12 cellular contexts compared by ENCODE assay signal in genomic region chr14:31270196-31270772, GRCh38.
DNase-seq lines count a peak whose midpoint lies in the region; ATAC-seq and TF ChIP-seq lines count a peak whose summit lies in the region.
"Had no signal": no experiment of that assay in that cellular context is flagged by ENCODE, and none has a peak within 500 bp of the region (broad histone marks: within the 10 kb centered on the region; RNA-seq: fewer than 3 reads in every experiment).

No MANE protein-coding gene starts in this region.

- H2AFZ ChIP-seq in H9 (ENCODE audit: low read length) = no peak overlapping the region
- H2AFZ ChIP-seq: parathyroid adenoma had no signal

- no peak overlapping the region for H2AK5ac ChIP-seq in H9 (ENCODE audit: insufficient read length, low read length)

- peaks cover 40 to 45% of the 10 kb centered on the region in 2 experiments for H3K9me3 Mint-ChIP-seq in H9
- H3K9me3 Mint-ChIP-seq in activated CD4-positive, alpha-beta memory T cell treated with anti-CD3 and anti-CD28 coated beads for 36 hours = peaks cover 9% of the 10 kb centered on the region
- H3K9me3 Mint-ChIP-seq in naive thymus-derived CD8-positive, alpha-beta T cell = peaks cover 0 to 14% (median 7%) of the 10 kb centered on the region in 9 donors

- H3K56ac ChIP-seq in H9 (ENCODE audit: insufficient read length, low read depth, low read length) = no peak overlapping the region

- ATAC-seq in naive thymus-derived CD8-positive, alpha-beta T cell = no peak
- ATAC-seq: gastroesophageal sphincter; stimulated activated naive B cell treated with anti-CD40 and anti-IgM and Interleukin-4, amounts not matched to agents 10 μg/mL and 1 μg/mL and 100 μg/mL, for 72 hours had no signal

- H3K4me3 Mint-ChIP-seq in H9 = no peak overlapping the region
- no peak overlapping the region for H3K4me3 Mint-ChIP-seq in activated CD4-positive, alpha-beta memory T cell treated with anti-CD3 and anti-CD28 coated beads for 36 hours
- H3K4me3 Mint-ChIP-seq in naive thymus-derived CD8-positive, alpha-beta T cell = no peak overlapping the region
- H3K4me3 Mint-ChIP-seq: stimulated activated naive B cell treated with anti-CD40 and anti-IgM and Interleukin-4, amounts not matched to agents 10 μg/mL and 1 μg/mL and 100 μg/mL, for 72 hours had no signal

- POLR2A ChIA-PET in activated CD4-positive, alpha-beta memory T cell treated with anti-CD3 and anti-CD28 coated beads for 36 hours (lab: Charles Lee) = no interaction called here
- POLR2A ChIA-PET in naive thymus-derived CD8-positive, alpha-beta T cell (lab: Charles Lee) = no interaction called here

- H4K8ac ChIP-seq in H9 (replicated peaks; ENCODE audit: insufficient read length, low read depth, low read length) = no peak overlapping the region

- H3K27me3 ChIP-seq in H9 (ENCODE audit: insufficient read depth, low read length) (no peaks in the 10 kb centered on the region), kidney epithelial cell (ENCODE audit: control insufficient read depth, insufficient read depth, low read length) (no peaks in the 10 kb centered on the region), prostate gland (replicated peaks; ENCODE audit: insufficient read depth) (no peaks in the 10 kb centered on the region)
- H3K27me3 ChIP-seq: gastroesophageal sphincter had no signal

- no peak overlapping the region for H2BK5ac ChIP-seq in H9 (ENCODE audit: insufficient read length, low read length)

- no peak overlapping the region for H4K5ac ChIP-seq in H9 (ENCODE audit: insufficient read length, low read depth, low read length)

- no peak overlapping the region for H3K27ac ChIP-seq in H9 (ENCODE audit: insufficient read length, low read depth, low read length)
- H3K27ac ChIP-seq in prostate gland = no peak overlapping the region
- H3K27ac ChIP-seq: gastroesophageal sphincter, parathyroid adenoma had no signal

- H3K23me2 ChIP-seq in H9 (ENCODE audit: insufficient read length, low read depth, low read length, poor library complexity, severe bottlenecking) = no peaks in the 10 kb centered on the region

- no peak overlapping the region for H3K23ac ChIP-seq in H9 (ENCODE audit: insufficient read length, low read depth, low read length)

- no peak overlapping the region for H3K27ac Mint-ChIP-seq in H9
- no peak overlapping the region for H3K27ac Mint-ChIP-seq in activated CD4-positive, alpha-beta memory T cell treated with anti-CD3 and anti-CD28 coated beads for 36 hours
- peak overlapping the region in 1 of 10 donors; percentile 29 for H3K27ac Mint-ChIP-seq in naive thymus-derived CD8-positive, alpha-beta T cell
- H3K27ac Mint-ChIP-seq: stimulated activated naive B cell treated with anti-CD40 and anti-IgM and Interleukin-4, amounts not matched to agents 10 μg/mL and 1 μg/mL and 100 μg/mL, for 72 hours had no signal

- no peaks in the 10 kb centered on the region for H3K79me1 ChIP-seq in H9 (ENCODE audit: insufficient read depth, low read depth, low read length, poor library complexity, severe bottlenecking)

- WGBS in H9 (ENCODE audit: extremely low coverage, insufficient read length, low lambda C conversion rate) = no CpG with 5 or more reads among the region's 4 CpGs
- WGBS in prostate gland = 82% methylated on average over 4 of the region's 4 CpGs

- peak; percentile 42; the same call in 2 of the 3 replicates for TF ChIP-seq CTCF in H9 (conservative IDR thresholded peaks at IDR 0.05)
- peak; percentile 3 for TF ChIP-seq CTCF in kidney epithelial cell (IDR thresholded peaks at IDR 0.05; ENCODE audit: insufficient read depth, low read length, poor library complexity, severe bottlenecking)
- TF ChIP-seq CTCF in prostate gland (IDR thresholded peaks at IDR 0.05) = no peak

- H3K9me3 ChIP-seq in H9 (ENCODE audit: control insufficient read depth, low read depth, low read length) = peaks cover 15% of the 10 kb centered on the region
- H3K9me3 ChIP-seq in prostate gland = no peaks in the 10 kb centered on the region
- H3K9me3 ChIP-seq: gastroesophageal sphincter had no signal

- H3K27me3 Mint-ChIP-seq in H9 (ENCODE audit: low read depth) = no peaks in the 10 kb centered on the region; the same call in 1 of the 2 replicates
- no peaks in the 10 kb centered on the region for H3K27me3 Mint-ChIP-seq in activated CD4-positive, alpha-beta memory T cell treated with anti-CD3 and anti-CD28 coated beads for 36 hours
- H3K27me3 Mint-ChIP-seq in naive thymus-derived CD8-positive, alpha-beta T cell = peaks cover 0 to 2% (median 0%) of the 10 kb centered on the region in 5 donors

- no peak overlapping the region for H3K18ac ChIP-seq in H9 (ENCODE audit: insufficient read length, low read depth, low read length)

- H3K4me1 ChIP-seq in H9 (ENCODE audit: insufficient read depth, low read length) (no peaks in the 10 kb centered on the region; the same call in 1 of the 2 replicates), prostate gland (replicated peaks) (no peaks in the 10 kb centered on the region)
- H3K4me1 ChIP-seq: parathyroid adenoma had no signal

- no peak overlapping the region for H3K9ac ChIP-seq in H9 (ENCODE audit: extremely low read depth, insufficient read length, low read length)
- H3K9ac ChIP-seq: parathyroid adenoma had no signal

- no peak overlapping the region for H3K14ac ChIP-seq in H9 (ENCODE audit: insufficient read depth, low read length)

- intact Hi-C loops in activated CD4-positive, alpha-beta memory T cell treated with anti-CD3 and anti-CD28 coated beads for 36 hours (cut with micrococcal nuclease) = loop anchor here (1.0 to 10.0 kb wide), 2 partner anchors 86 to 185 kb away; partner anchors contain the start of gene DTD2
- intact Hi-C loops in prostate gland (cut with DNase I) = no loop called here

- H2BK120ac ChIP-seq in H9 (ENCODE audit: low read depth, low read length, poor library complexity, severe bottlenecking) = no peak overlapping the region

- CTCF ChIA-PET in activated CD4-positive, alpha-beta memory T cell treated with anti-CD3 and anti-CD28 coated beads for 36 hours (lab: Charles Lee) = interaction anchor here (1.5 kb wide), 1 partner anchor 62 kb away, joined by 6 read pairs; no protein-coding TSS in a partner anchor

- no peak overlapping the region for H4K91ac ChIP-seq in H9 (ENCODE audit: insufficient read length, low read depth, low read length)

- no peak overlapping the region for H3K4me2 ChIP-seq in H9 (ENCODE audit: insufficient read depth, insufficient read length, low read length)

- no peaks in the 10 kb centered on the region for H4K20me1 ChIP-seq in H9 (ENCODE audit: control insufficient read depth, insufficient read depth, insufficient read length)

- H2BK15ac ChIP-seq in H9 (ENCODE audit: low read depth, low read length) = 0 out of 2 replicates have a peak overlapping the region, but pooled peaks have one; percentile 86

- no peaks in the 10 kb centered on the region for H3K36me3 ChIP-seq in kidney epithelial cell (ENCODE audit: control insufficient read depth, insufficient read depth, low read length)
- no peaks in the 10 kb centered on the region for H3K36me3 ChIP-seq in prostate gland
- H3K36me3 ChIP-seq: gastroesophageal sphincter had no signal

- DNase-seq in Caki2 (ENCODE audit: low read depth) (peak; percentile 12), H9 (peak; percentile 86), kidney epithelial cell (ENCODE audit: low read depth) (no peak), NCI-H526 (lab: John Stamatoyannopoulos, UW) (no peak), prostate gland (ENCODE audit: low spot score) (no peak), NCI-H2107 treated with DMSO at 0.1 percent for 48 hours (lab: John Stamatoyannopoulos, UW; ENCODE audit: unreplicated experiment) (no peak)
- peak; percentile 49 for DNase-seq in activated CD4-positive, alpha-beta memory T cell treated with anti-CD3 and anti-CD28 coated beads for 36 hours
- no peak for DNase-seq in naive thymus-derived CD8-positive, alpha-beta T cell
- DNase-seq: NCI-H446 treated with DMSO at 0.1 percent for 48 hours; stimulated activated naive B cell treated with anti-CD40 and anti-IgM and Interleukin-4, amounts not matched to agents 10 μg/mL and 1 μg/mL and 100 μg/mL, for 72 hours had no signal

- H3K36me3 Mint-ChIP-seq in H9 (ENCODE audit: insufficient read depth in 1 of 3, low read depth in 3 of 3) = peaks cover 14 to 46% (median 36%) of the 10 kb centered on the region in 3 experiments
- H3K36me3 Mint-ChIP-seq in activated CD4-positive, alpha-beta memory T cell treated with anti-CD3 and anti-CD28 coated beads for 36 hours = no peaks in the 10 kb centered on the region
- H3K36me3 Mint-ChIP-seq in naive thymus-derived CD8-positive, alpha-beta T cell = peaks cover 0 to 12% (median 2%) of the 10 kb centered on the region in 3 donors

- H3T11ph ChIP-seq in H9 (ENCODE audit: low read length) = no peak overlapping the region

- H3K4ac ChIP-seq in H9 (ENCODE audit: low read depth, low read length) = no peak overlapping the region

- no peak for TF ChIP-seq POLR2A in prostate gland (IDR thresholded peaks at IDR 0.05)

- H2BK12ac ChIP-seq in H9 (ENCODE audit: insufficient read length, low read depth, low read length) = no peak overlapping the region

- H2BK20ac ChIP-seq in H9 (ENCODE audit: low read depth, low read length, poor library complexity, severe bottlenecking) = no peak overlapping the region

- H3K4me1 Mint-ChIP-seq in H9 = peaks cover 4% of the 10 kb centered on the region in 2 experiments
- H3K4me1 Mint-ChIP-seq in activated CD4-positive, alpha-beta memory T cell treated with anti-CD3 and anti-CD28 coated beads for 36 hours (ENCODE audit: low read depth) = peaks cover 17% of the 10 kb centered on the region
- peaks cover 0 to 2% (median under 1%) of the 10 kb centered on the region in 4 donors for H3K4me1 Mint-ChIP-seq in naive thymus-derived CD8-positive, alpha-beta T cell

- in situ Hi-C loops in Caki2 (cut with HindIII; ENCODE audit: low pct_unique_long_range_greater_than_20kb, low sequenced_read_pairs) = no loop called here

- H3K4me3 ChIP-seq in kidney epithelial cell (ENCODE audit: low read depth, low read length) = no peak overlapping the region
- no peak overlapping the region for H3K4me3 ChIP-seq in prostate gland
- H3K4me3 ChIP-seq: gastroesophageal sphincter had no signal

- H3K79me2 ChIP-seq in H9 (ENCODE audit: insufficient read depth, low read length) = no peaks in the 10 kb centered on the region
- H3K79me2 ChIP-seq: parathyroid adenoma had no signal

Comparison
In these comparisons a context has a peak if more than half of its experiments do, and no peak if none do; other contexts are left out.
1. DNase-seq: peak in Caki2 (single experiment), H9 (single experiment) and activated CD4-positive, alpha-beta memory T cell treated with anti-CD3 and anti-CD28 coated beads for 36 hours (single experiment); none in kidney epithelial cell (single experiment), naive thymus-derived CD8-positive, alpha-beta T cell (0 of 10), NCI-H526 (0 of 2), prostate gland (single experiment) and NCI-H2107 treated with DMSO at 0.1 percent for 48 hours (single experiment).
2. CTCF ChIP-seq: peak in H9 (single experiment) and kidney epithelial cell (single experiment); none in prostate gland (0 of 4).